ENCODE assay signal across 8 cellular contexts in the genomic region with DNA sequence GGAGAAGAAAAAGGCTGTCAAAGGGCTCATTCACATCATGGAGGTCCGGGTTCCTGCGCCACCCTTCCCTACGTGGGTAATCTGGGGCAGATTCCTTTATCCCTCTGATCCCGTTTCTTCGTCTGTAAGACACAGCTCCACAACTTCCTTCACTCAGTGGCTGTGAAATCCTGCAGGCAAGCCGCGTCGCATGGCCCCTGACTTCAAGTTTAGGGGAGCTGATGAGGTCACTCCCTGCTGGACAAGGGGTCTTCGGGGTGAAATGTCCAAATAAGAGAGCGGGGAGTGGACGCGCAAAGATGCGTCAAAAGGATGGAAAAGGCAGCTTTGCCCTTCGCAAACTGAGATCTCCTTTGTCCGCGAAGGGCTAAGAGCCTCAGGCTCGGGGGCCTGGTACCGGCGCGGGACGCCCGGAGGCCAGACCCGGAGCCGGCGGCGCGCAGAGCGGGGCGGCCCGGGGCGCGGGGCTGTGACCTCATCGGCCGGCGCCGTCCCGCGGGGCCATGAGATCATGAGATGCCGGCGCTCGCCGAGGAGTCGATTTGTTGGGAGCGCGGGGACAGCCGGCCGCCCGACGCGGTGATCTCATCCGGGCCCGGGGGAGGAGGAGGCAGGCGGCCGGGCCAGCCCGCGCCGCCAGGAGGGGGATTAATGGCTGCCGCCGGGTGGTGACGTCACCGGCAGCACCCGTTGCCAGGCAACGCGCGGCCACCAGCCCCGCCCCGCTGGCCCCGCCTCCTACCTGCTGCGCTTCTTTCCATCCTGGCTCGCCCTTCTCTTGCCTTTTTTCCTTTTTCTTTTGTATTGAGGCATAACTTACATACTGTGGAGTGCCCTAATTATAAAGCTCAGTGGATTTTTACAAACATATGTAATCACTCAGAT.
DNase-seq lines count a peak whose midpoint lies in the region; ATAC-seq and TF ChIP-seq lines count a peak whose summit lies in the region.

No MANE protein-coding gene starts in this region.

- peak overlapping the region; percentile 100 for H3K27ac ChIP-seq in endodermal cell (ENCODE audit: low read depth, low read length)

- H3K9me3 Mint-ChIP-seq in endodermal cell, result no peaks in the 10 kb centered on the region
- H3K9me3 Mint-ChIP-seq in mesothelial cell of epicardium, result no peaks in the 10 kb centered on the region

- H3K36me3 Mint-ChIP-seq in endodermal cell (ENCODE audit: low read depth) (peaks cover 1% of the 10 kb centered on the region), mesothelial cell of epicardium (peaks cover 3% of the 10 kb centered on the region)

- H3K4me3 ChIP-seq in endodermal cell (ENCODE audit: low read length), result peak overlapping the region; percentile 91

- no peaks in the 10 kb centered on the region for H3K9me3 ChIP-seq in endodermal cell (ENCODE audit: control insufficient read depth, low read length)

- peak overlapping the region; percentile 98 for H3K9ac ChIP-seq in endodermal cell (ENCODE audit: extremely low read depth, low read length, poor library complexity, severe bottlenecking)

- ATAC-seq in GM21360 (IDR thresholded peaks at IDR 0.05; ENCODE audit: unreplicated experiment), result peak; percentile 87

- H3K27me3 Mint-ChIP-seq in endodermal cell (ENCODE audit: insufficient read depth) (no peaks in the 10 kb centered on the region), mesothelial cell of epicardium (ENCODE audit: low read depth) (no peaks in the 10 kb centered on the region)

- WGBS in endodermal cell (ENCODE audit: insufficient coverage in 1 of 2, insufficient read length in 1 of 2), 2 experiments, result 0 to 2% methylated on average over 27 to 70 of the region's 70 CpGs

- no peak for TF ChIP-seq CTCF in endodermal cell (conservative IDR thresholded peaks at IDR 0.05)
- no peak for TF ChIP-seq CTCF in mesothelial cell of epicardium (IDR thresholded peaks at IDR 0.05; ENCODE audit: unreplicated experiment)

- no peaks in the 10 kb centered on the region for H3K27me3 ChIP-seq in endodermal cell (ENCODE audit: control insufficient read depth, insufficient read depth, low read length, poor library complexity, severe bottlenecking)

- H3K4me1 Mint-ChIP-seq in endodermal cell (peaks cover 9% of the 10 kb centered on the region), mesothelial cell of epicardium (peaks cover 15% of the 10 kb centered on the region)

- peak; percentile 90 for DNase-seq in COR-L47 (lab: John Stamatoyannopoulos, UW)
- DNase-seq in HT1080 (ENCODE audit: low read depth), result peak; percentile 93
- peak; percentile 73 to 85 for DNase-seq in NOMO-1 (lab: John Stamatoyannopoulos, UW; ENCODE audit: unreplicated experiment in 2 of 2)
- DNase-seq in activated CD8-positive, alpha-beta memory T cell treated with anti-CD3 and anti-CD28 coated beads, Interleukin-2, amount 50 U/mL, for 24 hours (ENCODE audit: extremely low read depth), result peak; percentile 58
- peak; percentile 97 for DNase-seq in endodermal cell
- peak; percentile 94 to 96 for DNase-seq in mesothelial cell of epicardium (ENCODE audit: low spot score in 2 of 2, unreplicated experiment in 2 of 2)
- DNase-seq in stimulated activated CD8-positive, alpha-beta memory T cell treated with anti-CD3 and anti-CD28 coated beads, Interleukin-15, amount 100 ng/mL, for 4 hours (ENCODE audit: low read depth in 2 of 2), result peak; percentile 77 to 85

- no peaks in the 10 kb centered on the region for H3K4me1 ChIP-seq in endodermal cell (ENCODE audit: control insufficient read depth, insufficient read depth, low read length)

- H3K4me3 Mint-ChIP-seq in endodermal cell, result peak overlapping the region; percentile 93
- peak overlapping the region; percentile 95 for H3K4me3 Mint-ChIP-seq in mesothelial cell of epicardium

- H3K27ac Mint-ChIP-seq in endodermal cell (peak overlapping the region; percentile 100), mesothelial cell of epicardium (peak overlapping the region; percentile 100)

- H3K36me3 ChIP-seq in endodermal cell (ENCODE audit: control insufficient read depth, insufficient read depth, low read length), result no peaks in the 10 kb centered on the region

Comparison
In these comparisons a context has a peak if more than half of its experiments do, and no peak if none do; other contexts are left out.
1. Peak in every context shown above with its lines: DNase-seq, ATAC-seq, H3K4me3 ChIP-seq and H3K27ac ChIP-seq.